Comparison of ENCODE assay signal across 1 cellular context in genomic region chr2:70087703-70088507, GRCh38.
A peak's percentile ranks its signal among the peaks of the same experiment; 100 is the strongest.
TF ChIP-seq lines count a peak whose summit lies in the region.

No MANE protein-coding gene starts in this region.

TF ChIP-seq in HEK293, 187 proteins besides CTCF, POLR2A, EP300 and RAD21 (continued from another document and continues in another):
- TF ChIP-seq ZNF398 (tag by site-specific recombination; IDR thresholded peaks at IDR 0.05) (no peak), ZNF600 (tag by site-specific recombination; IDR thresholded peaks at IDR 0.05) (peak; percentile 88), KLF1 (tag by site-specific recombination; IDR thresholded peaks at IDR 0.05) (no peak; the same call in 1 of the 2 replicates), ZNF768 (tag by site-specific recombination; IDR thresholded peaks at IDR 0.05) (no peak), KLF10 (tag by site-specific recombination; IDR thresholded peaks at IDR 0.05) (no peak), PRDM10 (tag by site-specific recombination; IDR thresholded peaks at IDR 0.05) (peak; percentile 88), ZNF394 (tag by site-specific recombination; IDR thresholded peaks at IDR 0.05; ENCODE audit: borderline replicate concordance) (no peak), ZNF302 (tag by site-specific recombination; IDR thresholded peaks at IDR 0.05; ENCODE audit: low read depth) (no peak), ZNF596 (tag by site-specific recombination; IDR thresholded peaks at IDR 0.05) (no peak), WT1 (tag by site-specific recombination; IDR thresholded peaks at IDR 0.05) (no peak), KLF8 (tag by site-specific recombination; IDR thresholded peaks at IDR 0.05) (no peak), ZNF571 (tag by site-specific recombination; IDR thresholded peaks at IDR 0.05) (no peak), AEBP2 (tag by site-specific recombination; IDR thresholded peaks at IDR 0.05; ENCODE audit: borderline replicate concordance) (no peak), ZNF221 (tag by site-specific recombination; IDR thresholded peaks at IDR 0.05; ENCODE audit: borderline replicate concordance) (no peak), HIC1 (tag by site-specific recombination; IDR thresholded peaks at IDR 0.05) (peak; percentile 37; the same call in 1 of the 2 replicates), ZNF692 (tag by site-specific recombination; IDR thresholded peaks at IDR 0.05) (no peak), ZIC2 (tag by site-specific recombination; IDR thresholded peaks at IDR 0.05) (peak; percentile 16; the same call in 1 of the 2 replicates), ZSCAN30 (tag by site-specific recombination; IDR thresholded peaks at IDR 0.05) (no peak), ZNF513 (tag by site-specific recombination; IDR thresholded peaks at IDR 0.05) (no peak), ZNF341 (tag by site-specific recombination; IDR thresholded peaks at IDR 0.05; ENCODE audit: low read depth) (peak; percentile 30; the same call in 1 of the 2 replicates), ZNF791 (tag by site-specific recombination; IDR thresholded peaks at IDR 0.05) (no peak), ZSCAN23 (tag by site-specific recombination; IDR thresholded peaks at IDR 0.05) (no peak), ZNF837 (tag by site-specific recombination; IDR thresholded peaks at IDR 0.05) (no peak), IKZF3 (tag by site-specific recombination; IDR thresholded peaks at IDR 0.05) (no peak), ZNF114 (tag by site-specific recombination; IDR thresholded peaks at IDR 0.05) (no peak), ZNF580 (tag by site-specific recombination; IDR thresholded peaks at IDR 0.05) (no peak), ZNF501 (tag by site-specific recombination; IDR thresholded peaks at IDR 0.05) (no peak), ZBTB44 (tag by site-specific recombination; IDR thresholded peaks at IDR 0.05) (no peak), GLI4 (tag by site-specific recombination; IDR thresholded peaks at IDR 0.05) (no peak), ZNF366 (tag by site-specific recombination; conservative IDR thresholded peaks at IDR 0.05) (no peak), ZNF140 (tag by site-specific recombination; IDR thresholded peaks at IDR 0.05) (no peak), KLF16 (tag by site-specific recombination; IDR thresholded peaks at IDR 0.05) (peak; percentile 16; the same call in 1 of the 2 replicates), HOXD13 (CRISPR knock-in tag; IDR thresholded peaks at IDR 0.05; ENCODE audit: borderline replicate concordance) (no peak), ZSCAN5A (tag by site-specific recombination; IDR thresholded peaks at IDR 0.05) (no peak), ZNF223 (tag by site-specific recombination; IDR thresholded peaks at IDR 0.05) (no peak), SP7 (tag by site-specific recombination; IDR thresholded peaks at IDR 0.05) (no peak), ZNF747 (tag by site-specific recombination; IDR thresholded peaks at IDR 0.05) (no peak), SALL2 (tag by site-specific recombination; IDR thresholded peaks at IDR 0.05; ENCODE audit: borderline replicate concordance) (no peak), YY1 (tag by site-specific recombination; IDR thresholded peaks at IDR 0.05) (no peak), REST (tag by site-specific recombination; IDR thresholded peaks at IDR 0.05) (0 out of 2 replicates have a peak, but pooled peaks have one; percentile 29)
